8 cellular contexts compared by ENCODE assay signal in the genomic region with DNA sequence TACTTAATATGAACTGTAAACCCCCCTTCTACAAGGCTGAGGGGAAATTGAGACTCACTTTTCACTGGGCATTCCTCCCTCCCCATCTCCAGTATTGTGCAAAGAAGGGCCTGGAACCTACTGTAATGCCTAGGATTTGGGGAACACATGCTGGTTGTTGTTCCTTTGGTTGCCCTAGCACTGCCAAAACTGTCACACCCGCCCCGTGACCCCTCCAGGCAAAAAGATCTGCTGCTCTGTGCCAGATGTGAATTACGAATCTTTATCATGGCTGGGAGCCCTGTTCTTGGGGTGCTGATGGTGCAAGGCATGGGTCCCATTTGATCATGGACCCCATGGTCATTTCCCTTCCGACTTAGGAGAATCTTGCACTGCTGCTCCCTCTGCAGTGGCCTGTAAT.
A peak's percentile ranks its signal among the peaks of the same experiment; 100 is the strongest.
DNase-seq lines count a peak whose midpoint lies in the region; ATAC-seq and TF ChIP-seq lines count a peak whose summit lies in the region.
"Had no signal": no experiment of that assay in that cellular context is flagged by ENCODE, and none has a peak within 500 bp of the region (broad histone marks: within the 10 kb centered on the region; RNA-seq: fewer than 3 reads in every experiment).

No MANE protein-coding gene starts in this region.

- peaks cover 6% of the 10 kb centered on the region for H3K27me3 Mint-ChIP-seq in HFFc6 (ENCODE audit: insufficient read depth)
- H3K27me3 Mint-ChIP-seq in activated CD4-positive, alpha-beta memory T cell treated with anti-CD3 and anti-CD28 coated beads for 36 hours = peaks cover 3% of the 10 kb centered on the region
- H3K27me3 Mint-ChIP-seq in stimulated activated naive B cell treated with anti-CD40 and anti-IgM and Interleukin-4, amounts not matched to agents 10 μg/mL and 1 μg/mL and 100 μg/mL, for 72 hours = no peaks in the 10 kb centered on the region
- H3K27me3 Mint-ChIP-seq: brain had no signal

- no peak for ATAC-seq in left cardiac atrium
- no peak for ATAC-seq in stimulated activated naive B cell treated with anti-CD40 and anti-IgM and Interleukin-4, amounts not matched to agents 10 μg/mL and 1 μg/mL and 100 μg/mL, for 72 hours (replicated peaks)
- no peak for ATAC-seq in HG03571 (IDR thresholded peaks at IDR 0.05; ENCODE audit: unreplicated experiment)

- CTCF ChIA-PET in activated CD4-positive, alpha-beta memory T cell treated with anti-CD3 and anti-CD28 coated beads for 36 hours (lab: Charles Lee) = no interaction called here

- no peaks in the 10 kb centered on the region for H3K9me3 Mint-ChIP-seq in HFFc6
- peaks cover 7% of the 10 kb centered on the region for H3K9me3 Mint-ChIP-seq in activated CD4-positive, alpha-beta memory T cell treated with anti-CD3 and anti-CD28 coated beads for 36 hours
- no peaks in the 10 kb centered on the region for H3K9me3 Mint-ChIP-seq in stimulated activated naive B cell treated with anti-CD40 and anti-IgM and Interleukin-4, amounts not matched to agents 10 μg/mL and 1 μg/mL and 100 μg/mL, for 72 hours

- H3K27ac Mint-ChIP-seq in HFFc6 = peak overlapping the region; percentile 83
- H3K27ac Mint-ChIP-seq in activated CD4-positive, alpha-beta memory T cell treated with anti-CD3 and anti-CD28 coated beads for 36 hours = peak overlapping the region; percentile 89
- peak overlapping the region; percentile 97 for H3K27ac Mint-ChIP-seq in stimulated activated naive B cell treated with anti-CD40 and anti-IgM and Interleukin-4, amounts not matched to agents 10 μg/mL and 1 μg/mL and 100 μg/mL, for 72 hours
- H3K27ac Mint-ChIP-seq: brain had no signal

- TF ChIP-seq CTCF in HFFc6 (IDR thresholded peaks at IDR 0.05) = no peak

- peak overlapping the region; percentile 53; the same call in 1 of the 2 replicates for H3K4me3 Mint-ChIP-seq in HFFc6
- no peak overlapping the region for H3K4me3 Mint-ChIP-seq in activated CD4-positive, alpha-beta memory T cell treated with anti-CD3 and anti-CD28 coated beads for 36 hours
- no peak overlapping the region for H3K4me3 Mint-ChIP-seq in stimulated activated naive B cell treated with anti-CD40 and anti-IgM and Interleukin-4, amounts not matched to agents 10 μg/mL and 1 μg/mL and 100 μg/mL, for 72 hours
- H3K4me3 Mint-ChIP-seq: brain had no signal

- H3K4me1 Mint-ChIP-seq in HFFc6 (ENCODE audit: low read depth) = peaks cover 68% of the 10 kb centered on the region
- H3K4me1 Mint-ChIP-seq in activated CD4-positive, alpha-beta memory T cell treated with anti-CD3 and anti-CD28 coated beads for 36 hours (ENCODE audit: low read depth) = peaks cover 55% of the 10 kb centered on the region
- peaks cover 45 to 70% of the 10 kb centered on the region in 2 donors for H3K4me1 Mint-ChIP-seq in stimulated activated naive B cell treated with anti-CD40 and anti-IgM and Interleukin-4, amounts not matched to agents 10 μg/mL and 1 μg/mL and 100 μg/mL, for 72 hours

- DNase-seq in HFFc6 = peak; percentile 8
- DNase-seq in activated CD4-positive, alpha-beta memory T cell treated with anti-CD3 and anti-CD28 coated beads for 36 hours = no peak
- DNase-seq in left cardiac atrium = peak; percentile 41
- no peak for DNase-seq in stimulated activated naive B cell treated with anti-CD40 and anti-IgM and Interleukin-4, amounts not matched to agents 10 μg/mL and 1 μg/mL and 100 μg/mL, for 72 hours
- DNase-seq in nucleus accumbens (lab: John Stamatoyannopoulos, UW) = no peak
- no peak for DNase-seq in NCI-H128 (lab: John Stamatoyannopoulos, UW; ENCODE audit: unreplicated experiment)

- intact Hi-C loops in activated CD4-positive, alpha-beta memory T cell treated with anti-CD3 and anti-CD28 coated beads for 36 hours (cut with micrococcal nuclease) = loop anchor here (1.0 to 10.0 kb wide), 10 partner anchors 21 to 396 kb away; partner anchors contain the start of genes CABLES1, RBBP8, RIOK3 and RMC1
- intact Hi-C loops in left cardiac atrium (cut with DNase I) = loop anchor here in 1 of 2 donors (10.0 kb wide), 2 partner anchors 96 to 134 kb away; partner anchors contain the start of gene CABLES1

- POLR2A ChIA-PET in activated CD4-positive, alpha-beta memory T cell treated with anti-CD3 and anti-CD28 coated beads for 36 hours (lab: Charles Lee) = no interaction called here

- no peaks in the 10 kb centered on the region for H3K36me3 Mint-ChIP-seq in HFFc6 (ENCODE audit: low read depth)
- H3K36me3 Mint-ChIP-seq in activated CD4-positive, alpha-beta memory T cell treated with anti-CD3 and anti-CD28 coated beads for 36 hours = peaks cover 3% of the 10 kb centered on the region
- peaks cover 25 to 34% of the 10 kb centered on the region in 2 donors for H3K36me3 Mint-ChIP-seq in stimulated activated naive B cell treated with anti-CD40 and anti-IgM and Interleukin-4, amounts not matched to agents 10 μg/mL and 1 μg/mL and 100 μg/mL, for 72 hours

Comparison
In these comparisons a context has a peak if more than half of its experiments do, and no peak if none do; other contexts are left out.
1. DNase-seq: peak in HFFc6 (single experiment) and left cardiac atrium (single experiment); none in activated CD4-positive, alpha-beta memory T cell treated with anti-CD3 and anti-CD28 coated beads for 36 hours (single experiment), stimulated activated naive B cell treated with anti-CD40 and anti-IgM and Interleukin-4, amounts not matched to agents 10 μg/mL and 1 μg/mL and 100 μg/mL, for 72 hours (single experiment), nucleus accumbens (0 of 56) and NCI-H128 (single experiment).
2. Peak in every context shown above with its lines, with median percentiles within 50 percentile points of each other: H3K27ac Mint-ChIP-seq.